In genomic region chr9:117374076-117374740, GRCh38 we compare ENCODE assay signal across 26 cellular contexts.
"Had no signal": no experiment of that assay in that cellular context is flagged by ENCODE, and none has a peak within 500 bp of the region (broad histone marks: within the 10 kb centered on the region; RNA-seq: fewer than 3 reads in every experiment).

No MANE protein-coding gene starts in this region.

- H3K4me2 ChIP-seq: hepatocyte had no signal

- H3K4me3 ChIP-seq: coronary artery, dorsolateral prefrontal cortex, gastrocnemius medialis, heart right ventricle, hepatocyte had no signal

- H3K36me3 ChIP-seq: brain microvascular endothelial cell, gastrocnemius medialis, heart right ventricle had no signal

- H3K4me1 ChIP-seq: foreskin keratinocyte, gastrocnemius medialis, heart right ventricle had no signal

- H3K27ac ChIP-seq: brain microvascular endothelial cell, coronary artery, foreskin keratinocyte, gastrocnemius medialis, heart right ventricle, hepatocyte had no signal

- DNase-seq: activated B cell treated with CpG ODN at 0.5 μM for 24 hours; activated CD4-positive, alpha-beta T cell treated with anti-CD3 and anti-CD28 coated beads for 48 hours; activated CD4-positive, alpha-beta T cell treated with anti-CD3 and anti-CD28 coated beads, Interleukin-2, amount 50 U/mL, for 1 hour; activated CD4-positive, alpha-beta T cell treated with anti-CD3 and anti-CD28 coated beads, Interleukin-2, amount 50 U/mL, for 48 hours; activated CD8-positive, alpha-beta memory T cell treated with anti-CD3 and anti-CD28 coated beads for 24 hours; activated CD8-positive, alpha-beta T cell treated with anti-CD3 and anti-CD28 coated beads for 36 hours; activated effector memory CD4-positive, alpha-beta T cell treated with Interleukin-2 at 50 U/mL for 16 hours; activated gamma-delta T cell treated with Interleukin-2 at 50 U/mL for 16 hours; activated naive CD4-positive, alpha-beta T cell treated with anti-CD3 and anti-CD28 coated beads, Interleukin-2, amount 50 U/mL, for 16 hours; activated naive CD4-positive, alpha-beta T cell treated with Interleukin-2 at 50 U/mL for 16 hours; activated T-cell treated with anti-CD3 and anti-CD28 coated beads, Interleukin-2, amount 50 U/mL, for 4 hours; amniotic stem cell; anterior cingulate cortex; brain microvascular endothelial cell; dorsolateral prefrontal cortex; effector memory CD4-positive, alpha-beta T cell; endodermal cell; foreskin keratinocyte; gastrocnemius medialis; heart right ventricle; T-helper 2 cell had no signal

- H3K27me3 ChIP-seq: brain microvascular endothelial cell, dorsolateral prefrontal cortex, foreskin keratinocyte, gastrocnemius medialis had no signal

- ATAC-seq: activated CD4-positive, CD25-positive, alpha-beta regulatory T cell treated with anti-CD3 and anti-CD28 coated beads, Interleukin-2, amount 50 U/mL, for 24 hours; activated CD8-positive, alpha-beta T cell treated with anti-CD3 and anti-CD28 coated beads for 36 hours; activated T-cell treated with anti-CD3 and anti-CD28 coated beads, Interleukin-2, amount 50 U/mL, for 4 hours; activated T-helper 17 cell treated with anti-CD3 and anti-CD28 coated beads, Interleukin-2, amount 50 U/mL, for 72 hours; esophagus mucosa; foreskin keratinocyte; gastrocnemius medialis; heart right ventricle had no signal

- H2AFZ ChIP-seq: hepatocyte had no signal

- H3K79me2 ChIP-seq: hepatocyte had no signal

- H3K9me3 ChIP-seq: gastrocnemius medialis, heart right ventricle had no signal
